8 cellular contexts compared by ENCODE assay signal in genomic region chr12:55842681-55843429, GRCh38. TPM values are rescaled to one million over a fixed set of nuclear protein-coding genes. Genes with fewer than 3 reads are reported as not detected.
A peak's percentile ranks its signal among the peaks of the same experiment; 100 is the strongest.
DNase-seq lines count a peak whose midpoint lies in the region; ATAC-seq and TF ChIP-seq lines count a peak whose summit lies in the region.

A gene with protein sequence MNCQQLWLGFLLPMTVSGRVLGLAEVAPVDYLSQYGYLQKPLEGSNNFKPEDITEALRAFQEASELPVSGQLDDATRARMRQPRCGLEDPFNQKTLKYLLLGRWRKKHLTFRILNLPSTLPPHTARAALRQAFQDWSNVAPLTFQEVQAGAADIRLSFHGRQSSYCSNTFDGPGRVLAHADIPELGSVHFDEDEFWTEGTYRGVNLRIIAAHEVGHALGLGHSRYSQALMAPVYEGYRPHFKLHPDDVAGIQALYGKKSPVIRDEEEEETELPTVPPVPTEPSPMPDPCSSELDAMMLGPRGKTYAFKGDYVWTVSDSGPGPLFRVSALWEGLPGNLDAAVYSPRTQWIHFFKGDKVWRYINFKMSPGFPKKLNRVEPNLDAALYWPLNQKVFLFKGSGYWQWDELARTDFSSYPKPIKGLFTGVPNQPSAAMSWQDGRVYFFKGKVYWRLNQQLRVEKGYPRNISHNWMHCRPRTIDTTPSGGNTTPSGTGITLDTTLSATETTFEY (minus strand): TSS chr12:55842936. CDS start chr12:55842830, 106 bp downstream.

- no peaks in the 10 kb centered on the region for H3K27me3 Mint-ChIP-seq in naive thymus-derived CD4-positive, alpha-beta T cell

- peaks cover 14% of the 10 kb centered on the region for H3K36me3 ChIP-seq in osteoblast (ENCODE audit: insufficient read depth, low read length)
- no peaks in the 10 kb centered on the region for H3K36me3 ChIP-seq in naive thymus-derived CD4-positive, alpha-beta T cell (ENCODE audit: control insufficient read depth in 2 of 3, insufficient read depth in 3 of 3, low read length in 3 of 3)

- H3K9me3 Mint-ChIP-seq in naive thymus-derived CD4-positive, alpha-beta T cell: peaks cover 0 to 2% (median 0%) of the 10 kb centered on the region in 11 donors

- H3K4me3 ChIP-seq in fibroblast of pulmonary artery (replicated peaks; ENCODE audit: low read depth, low read length) (peak within 1 kb of the TSS; percentile 79), osteoblast (ENCODE audit: insufficient read depth, low read length) (peak within 1 kb of the TSS; percentile 82)
- H3K4me3 ChIP-seq in naive thymus-derived CD4-positive, alpha-beta T cell (ENCODE audit: low read length): no peak within 1 kb of the TSS

- TF ChIP-seq CTCF in fibroblast of pulmonary artery (IDR thresholded peaks at IDR 0.05; ENCODE audit: low read length, missing control alignments) (no peak), osteoblast (IDR thresholded peaks at IDR 0.05; ENCODE audit: extremely low read depth, low read depth, low read length) (no peak)

- peak within 1 kb of the TSS; percentile 83 for H3K27ac ChIP-seq in osteoblast (ENCODE audit: low read depth, low read length)
- H3K27ac ChIP-seq in naive thymus-derived CD4-positive, alpha-beta T cell (ENCODE audit: low read depth, low read length): no peak within 1 kb of the TSS

- peak within 1 kb of the TSS; percentile 92 for H3K4me2 ChIP-seq in osteoblast (ENCODE audit: insufficient read depth, low read length)

- DNase-seq in CD1c-positive myeloid dendritic cell (ENCODE audit: extremely low spot score) (peak; percentile 70), RKO (ENCODE audit: low spot score) (peak; percentile 48), fibroblast of pulmonary artery (ENCODE audit: low read depth) (peak; percentile 89), osteoblast (ENCODE audit: insufficient read length, low spot score, missing footprints) (peak; percentile 89), pons (ENCODE audit: low spot score) (no peak), RPMI8226 (no peak)
- DNase-seq in naive thymus-derived CD4-positive, alpha-beta T cell: no peak
- DNase-seq in activated CD4-positive, alpha-beta T cell treated with anti-CD3 and anti-CD28 coated beads for 4 hours: no peak

- peaks cover 5 to 10% (median 6%) of the 10 kb centered on the region in 7 donors for H3K4me1 Mint-ChIP-seq in naive thymus-derived CD4-positive, alpha-beta T cell

- CTCF ChIA-PET in naive thymus-derived CD4-positive, alpha-beta T cell (lab: Charles Lee): no interaction called here

- H3K9me3 ChIP-seq in osteoblast (ENCODE audit: low read depth, low read length): no peaks in the 10 kb centered on the region
- H3K9me3 ChIP-seq in naive thymus-derived CD4-positive, alpha-beta T cell (ENCODE audit: control insufficient read depth in 2 of 3, low read length in 3 of 3): no peaks in the 10 kb centered on the region

- intact Hi-C loops in naive thymus-derived CD4-positive, alpha-beta T cell (cut with micrococcal nuclease): no loop called here

- peaks cover 6% of the 10 kb centered on the region for H3K79me2 ChIP-seq in osteoblast (ENCODE audit: insufficient read depth, low read length)

- H3K4me3 Mint-ChIP-seq in naive thymus-derived CD4-positive, alpha-beta T cell: no peak within 1 kb of the TSS

- no peaks in the 10 kb centered on the region for H3K27me3 ChIP-seq in osteoblast (ENCODE audit: insufficient read depth, low read length)
- H3K27me3 ChIP-seq in naive thymus-derived CD4-positive, alpha-beta T cell (ENCODE audit: control insufficient read depth in 2 of 2, insufficient read depth in 2 of 2, low read length in 2 of 2): no peaks in the 10 kb centered on the region

- peak within 1 kb of the TSS; percentile 85 for H2AFZ ChIP-seq in osteoblast (ENCODE audit: low read length)

- POLR2A ChIA-PET in naive thymus-derived CD4-positive, alpha-beta T cell (lab: Charles Lee): no interaction called here

- peaks cover 45% of the 10 kb centered on the region for H3K4me1 ChIP-seq in osteoblast (ENCODE audit: insufficient read depth, low read length)
- no peaks in the 10 kb centered on the region for H3K4me1 ChIP-seq in naive thymus-derived CD4-positive, alpha-beta T cell (ENCODE audit: control insufficient read depth in 2 of 2, insufficient read depth in 2 of 2, low read length in 2 of 2)

- no peak for ATAC-seq in naive thymus-derived CD4-positive, alpha-beta T cell

- no peaks in the 10 kb centered on the region for H4K20me1 ChIP-seq in osteoblast (ENCODE audit: insufficient read depth, low read length)

- no peaks in the 10 kb centered on the region for H3K36me3 Mint-ChIP-seq in naive thymus-derived CD4-positive, alpha-beta T cell

- H3K27ac Mint-ChIP-seq in naive thymus-derived CD4-positive, alpha-beta T cell: peak within 1 kb of the TSS in 1 of 9 donors; percentile 36

RNA-seq across cellular contexts. Expression of the gene that starts here (rescaled TPM):
- 13.0 and 14.7 TPM in 2 replicates for total RNA-seq in osteoblast
- under 1 TPM in 4 of 5 experiments, not detected in 1; 0.24 to 0.84 (median 0.54) TPM for total RNA-seq in naive thymus-derived CD4-positive, alpha-beta T cell
- polyA plus RNA-seq in naive thymus-derived CD4-positive, alpha-beta T cell: not detected

Comparison
In these comparisons a context has a peak if more than half of its experiments do, and no peak if none do; other contexts are left out.
1. DNase-seq: peak in CD1c-positive myeloid dendritic cell (single experiment), RKO (single experiment), fibroblast of pulmonary artery (single experiment) and osteoblast (single experiment); none in naive thymus-derived CD4-positive, alpha-beta T cell (0 of 9), pons (single experiment), activated CD4-positive, alpha-beta T cell treated with anti-CD3 and anti-CD28 coated beads for 4 hours (0 of 2) and RPMI8226 (single experiment).